In genomic region chrX:153539171-153539978, GRCh38 we compare ENCODE assay signal across 1 cellular context.
TF ChIP-seq lines count a peak whose summit lies in the region.

No MANE protein-coding gene starts in this region.

TF ChIP-seq in H1, 55 proteins besides CTCF, POLR2A, EP300 and RAD21:
- peak; percentile 54; the same call in 1 of the 2 replicates for TF ChIP-seq GABPA (IDR thresholded peaks at IDR 0.05; ENCODE audit: borderline replicate concordance, insufficient read depth, low read length)
- no peak for TF ChIP-seq JUN (IDR thresholded peaks at IDR 0.05; ENCODE audit: low read depth, low read length)
- peak; percentile 37 for TF ChIP-seq MAX (IDR thresholded peaks at IDR 0.05)
TF ChIP-seq in H1: peak in this region for 2.
